8 cellular contexts compared by ENCODE assay signal in genomic region chr1:89763649-89763986, GRCh38. TPM values are rescaled to one million over a fixed set of nuclear protein-coding genes. Genes with fewer than 3 reads are reported as not detected.
A peak's percentile ranks its signal among the peaks of the same experiment; 100 is the strongest.
DNase-seq lines count a peak whose midpoint lies in the region; ATAC-seq and TF ChIP-seq lines count a peak whose summit lies in the region.

No MANE protein-coding gene starts in this region.

- H3K9me3 ChIP-seq in cardiac muscle cell (ENCODE audit: low read depth) = no peaks in the 10 kb centered on the region
- H3K9me3 ChIP-seq in mucosa of rectum (ENCODE audit: control insufficient read depth in 2 of 2, low read length in 2 of 2) = no peaks in the 10 kb centered on the region

- intact Hi-C loops in left cardiac atrium (cut with DNase I) = loop anchor here (2.0 to 5.0 kb wide), 3 partner anchors 131 to 281 kb away; partner anchors contain the start of gene LRRC8C (in 2 of the 2)

- H3K4me3 ChIP-seq in cardiac muscle cell = peak overlapping the region; percentile 42
- peak overlapping the region; percentile 42 to 60 for H3K4me3 ChIP-seq in cardiac fibroblast (replicated peaks in 1 of 2; ENCODE audit: low read depth in 2 of 2, low read length in 2 of 2)
- H3K4me3 ChIP-seq in mucosa of rectum (ENCODE audit: low read length in 2 of 2) = peak overlapping the region; percentile 70 to 75
- peak overlapping the region; percentile 38 for H3K4me3 ChIP-seq in urinary bladder (ENCODE audit: low read depth, low read length)

- DNase-seq in cardiac muscle cell (ENCODE audit: low read depth in 1 of 2, low spot score in 1 of 2) (no peak), left cardiac atrium (no peak), cardiac fibroblast (ENCODE audit: low read depth in 2 of 2) (no peak), NCI-H524 treated with DMSO at 0.1 percent for 48 hours (lab: John Stamatoyannopoulos, UW) (no peak)
- DNase-seq in NK-92 treated with Interleukin-12 subunit alpha and Interleukin-12 subunit beta, amount 100 ng/mL, for 24 hours (lab: John Stamatoyannopoulos, UW) = no peak

- ATAC-seq in left cardiac atrium (no peak), HG03139 (IDR thresholded peaks at IDR 0.05; ENCODE audit: unreplicated experiment) (no peak)

- H3K27ac ChIP-seq in cardiac muscle cell = no peak overlapping the region
- H3K27ac ChIP-seq in mucosa of rectum (ENCODE audit: low read depth in 2 of 2, low read length in 2 of 2) = no peak overlapping the region
- H3K27ac ChIP-seq in urinary bladder (ENCODE audit: low read depth) = no peak overlapping the region

- 53% methylated on average over 5 of the region's 5 CpGs for WGBS in urinary bladder

- peaks cover 8% of the 10 kb centered on the region for H3K27me3 ChIP-seq in cardiac muscle cell
- peaks cover 0 to 5% of the 10 kb centered on the region in 2 donors for H3K27me3 ChIP-seq in mucosa of rectum (ENCODE audit: control insufficient read depth in 2 of 2, insufficient read depth in 2 of 2, low read length in 2 of 2)

- H3K36me3 ChIP-seq in cardiac muscle cell (no peaks in the 10 kb centered on the region), mucosa of rectum (ENCODE audit: control insufficient read depth in 2 of 2, insufficient read depth in 2 of 2, low read length in 2 of 2) (no peaks in the 10 kb centered on the region), urinary bladder (ENCODE audit: insufficient read depth) (no peaks in the 10 kb centered on the region)

- peak overlapping the region; percentile 52 to 63 for H3K9ac ChIP-seq in mucosa of rectum (ENCODE audit: low read depth in 1 of 2, low read length in 2 of 2)

- H3K4me1 ChIP-seq in cardiac muscle cell (ENCODE audit: low read depth) (peaks cover 6% of the 10 kb centered on the region), mucosa of rectum (ENCODE audit: control insufficient read depth in 2 of 2, insufficient read depth in 2 of 2, low read length in 2 of 2) (peaks cover 9 to 13% of the 10 kb centered on the region in 2 donors), urinary bladder (ENCODE audit: insufficient read depth) (no peaks in the 10 kb centered on the region)

- TF ChIP-seq CTCF in cardiac muscle cell (IDR thresholded peaks at IDR 0.05; ENCODE audit: low read depth, low read length) (no peak), cardiac fibroblast (IDR thresholded peaks at IDR 0.05; ENCODE audit: low read depth, low read length) (no peak)

RNA-seq across cellular contexts. Expression of gene LRRC8D, which starts 57.2 kb away (rescaled TPM):
- total RNA-seq in cardiac muscle cell = 10.1 and 10.7 TPM in 2 replicates
- 13.8 and 14.0 TPM in 2 replicates for polyA plus RNA-seq in cardiac muscle cell
- total RNA-seq in left cardiac atrium = 10 to 100 TPM in 1 of 2 donors, 1 to 10 TPM in 1; 7.3 to 13.6 TPM
- total RNA-seq in urinary bladder = 21.6 TPM
- polyA plus RNA-seq in urinary bladder = 8.3 TPM
